Comparison of ENCODE assay signal across 13 cellular contexts in genomic region chr14:102019141-102019540, GRCh38.
"Had no signal": no experiment of that assay in that cellular context is flagged by ENCODE, and none has a peak within 500 bp of the region (broad histone marks: within the 10 kb centered on the region; RNA-seq: fewer than 3 reads in every experiment).

No MANE protein-coding gene starts in this region.

- H3K4me1 Mint-ChIP-seq: neural crest cell had no signal

- H3K9me3 Mint-ChIP-seq: activated T-cell treated with anti-CD3 and anti-CD28 coated beads, Interleukin-2, amount 50 U/mL, for 72 hours; neural crest cell; stimulated activated effector memory CD8-positive, alpha-beta T cell treated with anti-CD3 and anti-CD28 coated beads, Interleukin-12 subunit alpha, Interleukin-12 subunit beta, amount 100 ng/mL, for 72 hours had no signal

- H3K4me3 Mint-ChIP-seq: neural crest cell; stimulated activated effector memory CD8-positive, alpha-beta T cell treated with anti-CD3 and anti-CD28 coated beads, Interleukin-12 subunit alpha, Interleukin-12 subunit beta, amount 100 ng/mL, for 72 hours had no signal

- ATAC-seq: activated CD4-positive, CD25-positive, alpha-beta regulatory T cell treated with anti-CD3 and anti-CD28 coated beads, Interleukin-2, amount 50 U/mL, for 24 hours; activated T-cell treated with anti-CD3 and anti-CD28 coated beads, Interleukin-2, amount 50 U/mL, for 72 hours; left colon; lower lobe of right lung; stimulated activated effector memory CD8-positive, alpha-beta T cell treated with anti-CD3 and anti-CD28 coated beads, Interleukin-12 subunit alpha, Interleukin-12 subunit beta, amount 100 ng/mL, for 72 hours had no signal

- DNase-seq: activated CD4-positive, alpha-beta T cell treated with anti-CD3 and anti-CD28 coated beads, Interleukin-2, amount 50 U/mL, for 4 hours; activated T-cell treated with anti-CD3 and anti-CD28 coated beads, Interleukin-2, amount 50 U/mL, for 72 hours; esophagus squamous epithelium; glutamatergic neuron; left colon; lower lobe of right lung; ovary; stimulated activated CD4-positive, alpha-beta T cell treated with anti-CD3 and anti-CD28 coated beads, Interleukin-1b, Interleukin-23, amount 100 ng/mL, for 48 hours; SW 1271; T-helper 9 cell had no signal
